ENCODE assay signal across 16 cellular contexts in the genomic region with DNA sequence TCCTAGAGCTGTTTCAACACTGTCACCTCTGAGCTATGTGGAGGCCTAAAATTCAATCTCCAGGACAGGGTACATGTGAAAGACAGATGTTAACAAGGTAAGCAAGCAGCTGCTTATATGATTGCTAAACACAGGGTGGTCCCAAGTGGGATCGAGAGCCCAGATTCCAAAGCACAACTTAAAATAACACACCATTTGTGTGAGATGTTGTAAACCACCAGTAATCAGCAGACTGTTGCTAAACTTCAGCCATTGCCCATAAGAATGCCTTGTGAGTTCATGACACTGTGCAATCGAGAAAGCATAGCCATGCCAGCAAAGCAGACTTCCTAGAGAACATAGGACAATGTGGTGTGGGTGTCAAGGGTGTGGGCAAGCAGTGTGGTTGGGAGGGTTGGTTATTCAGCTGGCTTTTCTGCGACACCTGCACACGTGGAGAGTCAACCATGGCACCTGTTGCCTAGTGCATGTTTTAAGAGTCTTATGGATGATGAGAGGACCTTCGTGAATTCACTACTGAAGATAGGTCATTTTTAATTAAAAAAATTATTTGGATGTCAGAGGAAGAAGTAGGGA. TPM values are rescaled to one million over a fixed set of nuclear protein-coding genes. Genes with fewer than 3 reads are reported as not detected.
DNase-seq lines count a peak whose midpoint lies in the region; ATAC-seq and TF ChIP-seq lines count a peak whose summit lies in the region.
"Had no signal": no experiment of that assay in that cellular context is flagged by ENCODE, and none has a peak within 500 bp of the region (broad histone marks: within the 10 kb centered on the region; RNA-seq: fewer than 3 reads in every experiment).

No MANE protein-coding gene starts in this region.

- ATAC-seq in memory B cell (ENCODE audit: low read depth) (peak; percentile 23), GM18861 (IDR thresholded peaks at IDR 0.05; ENCODE audit: unreplicated experiment) (no peak)
- ATAC-seq: activated CD4-positive, CD25-positive, alpha-beta regulatory T cell treated with anti-CD3 and anti-CD28 coated beads, Interleukin-2, amount 50 U/mL, for 24 hours had no signal

- peaks cover 0 to 2% (median 0%) of the 10 kb centered on the region in 7 donors for H3K9me3 Mint-ChIP-seq in CD14-positive monocyte
- H3K9me3 Mint-ChIP-seq in memory B cell: no peaks in the 10 kb centered on the region

- H3K27ac Mint-ChIP-seq in CD14-positive monocyte (peak overlapping the region in 6 of 7 donors; percentile 9 to 69 (median 38)), memory B cell (no peak overlapping the region)

- H3K4me3 Mint-ChIP-seq in CD14-positive monocyte: no peak overlapping the region
- H3K4me3 Mint-ChIP-seq in memory B cell: no peak overlapping the region

- DNase-seq in CD14-positive monocyte (ENCODE audit: low spot score) (no peak), DMS53 treated with DMSO at 0.1 percent for 48 hours (lab: John Stamatoyannopoulos, UW; ENCODE audit: unreplicated experiment) (peak; percentile 7), SW480 (ENCODE audit: low spot score) (peak; percentile 65), memory B cell (ENCODE audit: low spot score in 2 of 2) (no peak), HT-29 (ENCODE audit: low spot score) (no peak), NCI-H82 (lab: John Stamatoyannopoulos, UW) (no peak)
- DNase-seq: activated naive CD4-positive, alpha-beta T cell; AML-193; DMS 273 treated with DMSO at 0.1 percent for 48 hours; left ventricle myocardium inferior; NCI-H2227 treated with DMSO at 0.1 percent for 48 hours; stimulated activated CD4-positive, alpha-beta T cell treated with anti-CD3 and anti-CD28 coated beads, Interleukin-4, amount 100 ng/mL, for 1 hour; testis had no signal

- H3K27me3 Mint-ChIP-seq in CD14-positive monocyte (ENCODE audit: low read depth in 3 of 3) (peaks cover 0 to 2% (median 0%) of the 10 kb centered on the region in 3 donors), memory B cell (no peaks in the 10 kb centered on the region)

- H3K4me1 Mint-ChIP-seq in CD14-positive monocyte (peaks cover 53% of the 10 kb centered on the region), memory B cell (peaks cover 22% of the 10 kb centered on the region)

- H3K36me3 Mint-ChIP-seq in CD14-positive monocyte: no peaks in the 10 kb centered on the region
- no peaks in the 10 kb centered on the region for H3K36me3 Mint-ChIP-seq in memory B cell

- intact Hi-C loops in CD14-positive monocyte (cut with micrococcal nuclease): loop anchor here (5.0 to 10.0 kb wide), 4 partner anchors 58 to 150 kb away; a partner anchor contains a TSS

- no peak for TF ChIP-seq CTCF in CD14-positive monocyte (IDR thresholded peaks at IDR 0.05)

RNA-seq across cellular contexts. Expression of a gene that starts 16.1 kb away (rescaled TPM):
- 100 to 1,000 TPM; 261 to 367 TPM for polyA plus RNA-seq in CD14-positive monocyte
- total RNA-seq in HT-29 (2014; rRNA removed; shearing (Covaris generic)): not detected in 2 replicates
- total RNA-seq: ascending aorta had no signal

Comparison
In these comparisons a context has a peak if more than half of its experiments do, and no peak if none do; other contexts are left out.
1. DNase-seq: peak in DMS53 treated with DMSO at 0.1 percent for 48 hours (single experiment) and SW480 (single experiment); none in CD14-positive monocyte (single experiment), memory B cell (0 of 2), HT-29 (single experiment) and NCI-H82 (single experiment).